In the genomic region with DNA sequence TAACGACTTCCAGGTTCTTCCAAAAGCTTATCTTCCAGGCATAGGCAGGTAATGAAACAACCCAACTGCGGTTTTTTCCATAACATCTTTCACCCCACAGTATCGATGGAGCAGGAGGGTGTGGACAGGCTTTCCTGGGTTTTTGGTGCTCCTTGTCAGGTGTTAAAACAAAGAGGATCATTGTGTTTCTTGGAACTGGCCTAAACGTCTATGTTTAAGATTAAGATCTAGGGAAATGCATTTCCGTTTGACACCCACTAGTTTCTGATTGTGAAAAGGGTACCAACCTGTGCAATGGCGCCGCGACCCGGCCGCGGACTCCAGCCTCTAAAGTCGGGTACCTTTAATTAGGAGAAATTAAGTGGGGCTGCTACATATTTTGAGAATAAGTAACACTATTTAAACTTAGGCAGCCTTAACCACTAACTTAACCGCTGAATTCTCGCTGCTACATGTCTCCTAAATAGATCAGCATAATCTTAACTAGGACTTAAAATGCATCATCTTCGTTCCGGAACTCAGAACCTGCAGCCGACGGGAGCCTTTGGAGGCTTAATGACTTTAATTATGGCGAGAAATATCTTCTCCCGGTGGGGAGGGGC, we compare ENCODE assay signal across 1 cellular context.
TF ChIP-seq lines count a peak whose summit lies in the region.

No MANE protein-coding gene starts in this region.

TF ChIP-seq in GM12878, 131 proteins besides CTCF, POLR2A, EP300 and RAD21:
- TF ChIP-seq EZH2 (IDR thresholded peaks at IDR 0.05; ENCODE audit: borderline replicate concordance, control insufficient read depth, low read depth, low read length): 0 out of 2 replicates have a peak, but pooled peaks have one; percentile 5
- TF ChIP-seq POU2F2 (IDR thresholded peaks at IDR 0.05; ENCODE audit: borderline replicate concordance, low read depth, low read length): no peak
- TF ChIP-seq MLLT1 (IDR thresholded peaks at IDR 0.05): peak; percentile 50; the same call in 1 of the 2 replicates
- no peak for TF ChIP-seq JUND (IDR thresholded peaks at IDR 0.05; ENCODE audit: low read depth, low read length)
